In genomic region chr2:172613035-172613434, GRCh38 we compare ENCODE assay signal across 1 cellular context.
TF ChIP-seq lines count a peak whose summit lies in the region.

No MANE protein-coding gene starts in this region.

TF ChIP-seq in SK-N-SH, 30 proteins besides CTCF, POLR2A, EP300 and RAD21:
- TF ChIP-seq USF1 (IDR thresholded peaks at IDR 0.05; ENCODE audit: borderline replicate concordance, low read depth): no peak
- TF ChIP-seq PBX3 (IDR thresholded peaks at IDR 0.05): no peak
- no peak for TF ChIP-seq USF2 (IDR thresholded peaks at IDR 0.05; ENCODE audit: borderline replicate concordance, low read depth, low read length)
- no peak for TF ChIP-seq MXI1 (IDR thresholded peaks at IDR 0.05; ENCODE audit: low read depth, low read length)
